ENCODE assay signal across 20 cellular contexts in the genomic region with DNA sequence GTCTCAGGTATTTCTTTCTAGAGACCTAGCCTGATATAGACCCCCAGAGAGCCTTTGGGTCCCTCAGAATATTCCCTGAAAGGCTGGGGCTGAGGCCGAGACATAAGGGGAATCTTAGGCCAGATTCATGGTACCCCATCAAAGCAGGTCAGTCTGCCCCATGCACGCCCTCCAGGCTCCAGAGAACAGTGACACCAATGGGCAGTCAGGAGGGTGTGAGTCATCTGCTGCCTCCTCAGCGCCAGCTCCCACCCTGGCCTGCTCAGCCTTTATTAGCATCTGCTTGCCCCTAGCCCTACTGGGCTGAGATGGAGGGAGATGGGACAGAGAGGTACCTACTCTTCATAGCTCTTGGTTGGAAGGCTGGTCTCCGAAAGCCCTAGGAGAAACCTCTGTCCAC. TPM values are rescaled to one million over a fixed set of nuclear protein-coding genes. Genes with fewer than 3 reads are reported as not detected.
"Had no signal": no experiment of that assay in that cellular context is flagged by ENCODE, and none has a peak within 500 bp of the region (broad histone marks: within the 10 kb centered on the region; RNA-seq: fewer than 3 reads in every experiment).

No MANE protein-coding gene starts in this region.

- H3K27me3 ChIP-seq: breast epithelium, suprapubic skin had no signal

- H3K4me1 ChIP-seq: breast epithelium, suprapubic skin had no signal

- DNase-seq: activated CD4-positive, alpha-beta T cell treated with anti-CD3 and anti-CD28 coated beads, Interleukin-2, amount 50 U/mL, for 48 hours; activated CD8-positive, alpha-beta memory T cell treated with anti-CD3 and anti-CD28 coated beads, Interleukin-2, amount 10 ng/mL, durations not matched to agents 7 days and 5 days; activated gamma-delta T cell; activated naive CD8-positive, alpha-beta T cell treated with anti-CD3 and anti-CD28 coated beads, Interleukin-2, amount 10 ng/mL, durations not matched to agents 7 days and 5 days; activated T-cell treated with anti-CD3 and anti-CD28 coated beads, Interleukin-2, amount 50 U/mL, for 48 hours; anterior cingulate cortex; dermis blood vessel endothelial cell; glutamatergic neuron; immature natural killer cell; mucosa of descending colon; naive thymus-derived CD8-positive, alpha-beta T cell; occipital lobe; stimulated activated CD4-positive, alpha-beta T cell treated with anti-CD3 and anti-CD28 coated beads, Interleukin-4, amount 100 ng/mL, for 1 hour; stimulated activated CD8-positive, alpha-beta memory T cell treated with anti-CD3 and anti-CD28 coated beads, Interleukin-4, amount 100 ng/mL, for 48 hours; stimulated activated naive CD8-positive, alpha-beta T cell treated with anti-CD3 and anti-CD28 coated beads, Interleukin-15, Interleukin-2, amounts not matched to agents 100 U/mL and 50 U/mL, for 24 hours; T-helper 2 cell had no signal

- H3K36me3 ChIP-seq: breast epithelium had no signal

- H3K4me3 ChIP-seq: breast epithelium, mucosa of descending colon, suprapubic skin had no signal

- H3K9me3 ChIP-seq: breast epithelium, mucosa of descending colon, suprapubic skin had no signal

- H3K27ac ChIP-seq: breast epithelium, suprapubic skin had no signal

- ATAC-seq: activated CD4-positive, CD25-positive, alpha-beta regulatory T cell treated with anti-CD3 and anti-CD28 coated beads, Interleukin-2, amount 50 U/mL, for 24 hours; activated CD8-positive, alpha-beta memory T cell treated with anti-CD3 and anti-CD28 coated beads, Interleukin-2, amount 10 ng/mL, durations not matched to agents 7 days and 5 days; mucosa of descending colon; naive thymus-derived CD8-positive, alpha-beta T cell; stimulated activated naive CD8-positive, alpha-beta T cell treated with anti-CD3 and anti-CD28 coated beads, Interleukin-15, Interleukin-2, amounts not matched to agents 100 U/mL and 50 U/mL, for 24 hours had no signal

RNA-seq across cellular contexts. Expression of gene CAMKV, which starts 14.3 kb away (rescaled TPM):
- total RNA-seq: activated CD8-positive, alpha-beta memory T cell treated with anti-CD3 and anti-CD28 coated beads, Interleukin-2, amount 10 ng/mL, durations not matched to agents 7 days and 5 days; activated naive CD8-positive, alpha-beta T cell treated with anti-CD3 and anti-CD28 coated beads, Interleukin-2, amount 10 ng/mL, durations not matched to agents 7 days and 5 days; dermis blood vessel endothelial cell; epithelial cell of proximal tubule; mucosa of descending colon; naive thymus-derived CD8-positive, alpha-beta T cell had no signal
- polyA plus RNA-seq: immature natural killer cell; naive thymus-derived CD8-positive, alpha-beta T cell had no signal
